In genomic region chr11:84564180-84564866, GRCh38 we compare ENCODE assay signal across 8 cellular contexts.
DNase-seq lines count a peak whose midpoint lies in the region; ATAC-seq and TF ChIP-seq lines count a peak whose summit lies in the region.

No MANE protein-coding gene starts in this region.

- H3K36me3 Mint-ChIP-seq in type B pancreatic cell, result no peaks in the 10 kb centered on the region
- H3K36me3 Mint-ChIP-seq in CD4-positive, alpha-beta memory T cell, result no peaks in the 10 kb centered on the region

- CTCF ChIA-PET in CD4-positive, alpha-beta memory T cell (lab: Charles Lee; ENCODE audit: partially characterized antibody), result interaction anchor here (0.8 to 1.0 kb wide), 2 partner anchors 9 to 18 kb away, joined by 3 read pairs; no protein-coding TSS in a partner anchor

- H3K4me3 ChIP-seq in body of pancreas, result no peak overlapping the region
- no peak overlapping the region for H3K4me3 ChIP-seq in CD4-positive, alpha-beta memory T cell (ENCODE audit: low read length in 2 of 2)

- H3K27me3 Mint-ChIP-seq in type B pancreatic cell, result no peaks in the 10 kb centered on the region
- no peaks in the 10 kb centered on the region for H3K27me3 Mint-ChIP-seq in CD4-positive, alpha-beta memory T cell

- H3K27ac Mint-ChIP-seq in type B pancreatic cell, result no peak overlapping the region
- H3K27ac Mint-ChIP-seq in CD4-positive, alpha-beta memory T cell, result no peak overlapping the region

- ATAC-seq in GM18867 (IDR thresholded peaks at IDR 0.05; ENCODE audit: unreplicated experiment) (peak; percentile 82), HG02970 (IDR thresholded peaks at IDR 0.05; ENCODE audit: low FRiP score, unreplicated experiment) (peak; percentile 83), body of pancreas (peak; percentile 97)

- H3K4me1 Mint-ChIP-seq in type B pancreatic cell (ENCODE audit: unreplicated experiment), result peaks cover 5% of the 10 kb centered on the region
- no peaks in the 10 kb centered on the region for H3K4me1 Mint-ChIP-seq in CD4-positive, alpha-beta memory T cell

- TF ChIP-seq CTCF in body of pancreas (IDR thresholded peaks at IDR 0.05) (peak; percentile 70 to 94 (median 84)), type B pancreatic cell (conservative IDR thresholded peaks at IDR 0.05) (peak; percentile 91)

- H3K9me3 Mint-ChIP-seq in type B pancreatic cell, result no peaks in the 10 kb centered on the region
- peaks cover 0 to 10% (median 4%) of the 10 kb centered on the region in 8 donors for H3K9me3 Mint-ChIP-seq in CD4-positive, alpha-beta memory T cell

- no peaks in the 10 kb centered on the region for H3K27me3 ChIP-seq in body of pancreas
- H3K27me3 ChIP-seq in CD4-positive, alpha-beta memory T cell (ENCODE audit: insufficient read depth, low read length), result no peaks in the 10 kb centered on the region

- 48 to 50% methylated on average over 4 of the region's 4 CpGs for WGBS in body of pancreas, 2 donors

- POLR2A ChIA-PET in CD4-positive, alpha-beta memory T cell (lab: Charles Lee; ENCODE audit: partially characterized antibody), result no interaction called here

- peak in 2 of 3 donors; percentile 19 to 34 for TF ChIP-seq POLR2A in body of pancreas (IDR thresholded peaks at IDR 0.05)

- no peak overlapping the region for H3K4me3 Mint-ChIP-seq in type B pancreatic cell
- no peak overlapping the region for H3K4me3 Mint-ChIP-seq in CD4-positive, alpha-beta memory T cell

- H3K36me3 ChIP-seq in body of pancreas (replicated peaks in 1 of 2; ENCODE audit: insufficient read depth in 1 of 2, low read depth in 2 of 2), result no peaks in the 10 kb centered on the region
- no peaks in the 10 kb centered on the region for H3K36me3 ChIP-seq in CD4-positive, alpha-beta memory T cell (ENCODE audit: insufficient read depth, low read length)

- H3K27ac ChIP-seq in body of pancreas, result no peak overlapping the region
- H3K27ac ChIP-seq in CD4-positive, alpha-beta memory T cell (ENCODE audit: low read depth, low read length), result no peak overlapping the region

- no peaks in the 10 kb centered on the region for H3K9me3 ChIP-seq in body of pancreas
- no peaks in the 10 kb centered on the region for H3K9me3 ChIP-seq in CD4-positive, alpha-beta memory T cell (ENCODE audit: control insufficient read depth in 1 of 2, low read length in 2 of 2)

- intact Hi-C loops in body of pancreas (cut with DNase I), result no loop called here
- intact Hi-C loops in CD4-positive, alpha-beta memory T cell (cut with micrococcal nuclease), result loop anchor here (5.0 kb wide), 1 partner anchor 737 kb away; no protein-coding TSS in a partner anchor

- DNase-seq in D341Med (ENCODE audit: low spot score) (peak; percentile 48), NCI-H69 (lab: John Stamatoyannopoulos, UW) (peak; percentile 40), body of pancreas (peak; percentile 59 to 73 (median 65)), left kidney (ENCODE audit: low read depth, low spot score) (peak; percentile 62), type B pancreatic cell (ENCODE audit: extremely low spot score, unreplicated experiment) (no peak)
- DNase-seq in CD4-positive, alpha-beta memory T cell, result no peak

- H3K4me1 ChIP-seq in body of pancreas, result peaks cover 6% of the 10 kb centered on the region
- H3K4me1 ChIP-seq in CD4-positive, alpha-beta memory T cell (ENCODE audit: insufficient read depth, low read length), result no peaks in the 10 kb centered on the region

Comparison
In these comparisons a context has a peak if more than half of its experiments do, and no peak if none do; other contexts are left out.
1. DNase-seq: peak in D341Med (single experiment), NCI-H69 (single experiment), body of pancreas (4 of 4) and left kidney (single experiment); none in type B pancreatic cell (single experiment) and CD4-positive, alpha-beta memory T cell (0 of 5).
2. Peak in every context shown above with its lines, with median percentiles within 50 percentile points of each other: ATAC-seq.